1 cellular context compared by ENCODE assay signal in genomic region chr17:39679521-39680192, GRCh38.
TF ChIP-seq lines count a peak whose summit lies in the region.

No MANE protein-coding gene starts in this region.

TF ChIP-seq in GM23338, 12 proteins besides CTCF, POLR2A, EP300 and RAD21 (continued from another document):
- TF ChIP-seq ZNF462 (CRISPR knock-in tag; IDR thresholded peaks at IDR 0.05) (no peak), JUNB (IDR thresholded peaks at IDR 0.05; ENCODE audit: unreplicated experiment) (no peak), EZH2 (IDR thresholded peaks at IDR 0.05; ENCODE audit: low read depth, unreplicated experiment) (no peak), CREB1 (CRISPR knock-in tag; IDR thresholded peaks at IDR 0.05; ENCODE audit: low read depth) (no peak), NANOG (IDR thresholded peaks at IDR 0.05; ENCODE audit: borderline replicate concordance) (no peak), POLR2AphosphoS5 (IDR thresholded peaks at IDR 0.05; ENCODE audit: low read depth) (no peak)
- TF ChIP-seq, protein P1, sequence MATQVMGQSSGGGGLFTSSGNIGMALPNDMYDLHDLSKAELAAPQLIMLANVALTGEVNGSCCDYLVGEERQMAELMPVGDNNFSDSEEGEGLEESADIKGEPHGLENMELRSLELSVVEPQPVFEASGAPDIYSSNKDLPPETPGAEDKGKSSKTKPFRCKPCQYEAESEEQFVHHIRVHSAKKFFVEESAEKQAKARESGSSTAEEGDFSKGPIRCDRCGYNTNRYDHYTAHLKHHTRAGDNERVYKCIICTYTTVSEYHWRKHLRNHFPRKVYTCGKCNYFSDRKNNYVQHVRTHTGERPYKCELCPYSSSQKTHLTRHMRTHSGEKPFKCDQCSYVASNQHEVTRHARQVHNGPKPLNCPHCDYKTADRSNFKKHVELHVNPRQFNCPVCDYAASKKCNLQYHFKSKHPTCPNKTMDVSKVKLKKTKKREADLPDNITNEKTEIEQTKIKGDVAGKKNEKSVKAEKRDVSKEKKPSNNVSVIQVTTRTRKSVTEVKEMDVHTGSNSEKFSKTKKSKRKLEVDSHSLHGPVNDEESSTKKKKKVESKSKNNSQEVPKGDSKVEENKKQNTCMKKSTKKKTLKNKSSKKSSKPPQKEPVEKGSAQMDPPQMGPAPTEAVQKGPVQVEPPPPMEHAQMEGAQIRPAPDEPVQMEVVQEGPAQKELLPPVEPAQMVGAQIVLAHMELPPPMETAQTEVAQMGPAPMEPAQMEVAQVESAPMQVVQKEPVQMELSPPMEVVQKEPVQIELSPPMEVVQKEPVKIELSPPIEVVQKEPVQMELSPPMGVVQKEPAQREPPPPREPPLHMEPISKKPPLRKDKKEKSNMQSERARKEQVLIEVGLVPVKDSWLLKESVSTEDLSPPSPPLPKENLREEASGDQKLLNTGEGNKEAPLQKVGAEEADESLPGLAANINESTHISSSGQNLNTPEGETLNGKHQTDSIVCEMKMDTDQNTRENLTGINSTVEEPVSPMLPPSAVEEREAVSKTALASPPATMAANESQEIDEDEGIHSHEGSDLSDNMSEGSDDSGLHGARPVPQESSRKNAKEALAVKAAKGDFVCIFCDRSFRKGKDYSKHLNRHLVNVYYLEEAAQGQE (IDR thresholded peaks at IDR 0.05; ENCODE audit: unreplicated experiment) = no peak
